In the genomic region with DNA sequence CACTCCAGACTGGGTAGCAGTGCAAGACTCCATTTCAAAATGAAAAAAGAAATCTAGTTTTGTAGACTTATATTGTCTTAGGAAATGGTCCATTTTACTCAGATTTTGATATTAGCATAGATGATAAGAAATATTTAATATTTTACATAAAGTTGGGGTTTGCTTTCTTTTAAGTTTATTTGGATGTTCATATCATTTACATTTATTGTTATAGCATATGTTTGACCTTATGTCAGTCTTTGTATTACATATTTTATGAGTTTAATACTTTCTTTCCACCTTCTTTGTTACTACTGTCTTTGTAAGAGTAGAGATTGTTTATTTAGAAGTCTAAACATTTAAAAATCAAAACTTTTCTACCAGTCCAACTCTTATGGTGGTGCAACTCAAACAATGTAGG, we compare ENCODE assay signal across 29 cellular contexts.
"Had no signal": no experiment of that assay in that cellular context is flagged by ENCODE, and none has a peak within 500 bp of the region (broad histone marks: within the 10 kb centered on the region; RNA-seq: fewer than 3 reads in every experiment).

No MANE protein-coding gene starts in this region.

- DNase-seq: colonic mucosa; cortex of kidney; dermis blood vessel endothelial cell; dorsolateral prefrontal cortex; effector CD4-positive, alpha-beta T cell; effector CD8-positive, alpha-beta T cell; effector memory CD4-positive, alpha-beta T cell; effector memory CD8-positive, alpha-beta T cell; endodermal cell; erythroblast; esophagus squamous epithelium; foreskin fibroblast; foreskin keratinocyte; foreskin melanocyte; gastrocnemius medialis; glutamatergic neuron; head of caudate nucleus; heart left ventricle; heart right ventricle had no signal

- H2AFZ ChIP-seq: hepatocyte had no signal

- H3K4me3 ChIP-seq: colonic mucosa, coronary artery, dorsolateral prefrontal cortex, esophagus muscularis mucosa, esophagus squamous epithelium, gastrocnemius medialis, gastroesophageal sphincter, heart left ventricle, heart right ventricle, hepatocyte had no signal

- H3K9me3 ChIP-seq: colonic mucosa, esophagus muscularis mucosa, esophagus squamous epithelium, gastrocnemius medialis, gastroesophageal sphincter, heart left ventricle had no signal

- H3K4me2 ChIP-seq: hepatocyte had no signal

- H3K4me1 Mint-ChIP-seq: endodermal cell had no signal

- H3K27me3 Mint-ChIP-seq: dendritic cell treated with granulocyte-macrophage colony-stimulating factor and Interleukin-4, amounts not matched to agents 40 ng/mL and 50 ng/mL, for 4 days had no signal

- FAIRE-seq: endometrium, endothelial cell of umbilical vein, frontal cortex had no signal

- H3K27ac Mint-ChIP-seq: dendritic cell treated with granulocyte-macrophage colony-stimulating factor and Interleukin-4, amounts not matched to agents 40 ng/mL and 50 ng/mL, for 4 days; effector memory CD8-positive, alpha-beta T cell; endodermal cell had no signal

- H3K27me3 ChIP-seq: colonic mucosa, esophagus muscularis mucosa, esophagus squamous epithelium, foreskin keratinocyte, gastrocnemius medialis, hepatocyte had no signal

- H3K27ac ChIP-seq: colonic mucosa, coronary artery, dorsolateral prefrontal cortex, epithelial cell of prostate, esophagus muscularis mucosa, esophagus squamous epithelium, foreskin keratinocyte, gastrocnemius medialis, gastroesophageal sphincter, heart left ventricle, heart right ventricle, hepatocyte had no signal

- H3K36me3 ChIP-seq: colonic mucosa, esophagus muscularis mucosa, esophagus squamous epithelium, gastrocnemius medialis, gastroesophageal sphincter, heart left ventricle, heart right ventricle had no signal

- ATAC-seq: effector memory CD8-positive, alpha-beta T cell; esophagus mucosa; foreskin keratinocyte; gastrocnemius medialis; gastroesophageal sphincter; heart left ventricle; heart right ventricle had no signal

- H3K4me3 Mint-ChIP-seq: dendritic cell treated with granulocyte-macrophage colony-stimulating factor and Interleukin-4, amounts not matched to agents 40 ng/mL and 50 ng/mL, for 4 days; effector memory CD8-positive, alpha-beta T cell; endodermal cell had no signal

- H3K79me2 ChIP-seq: hepatocyte had no signal

- H3K4me1 ChIP-seq: colonic mucosa, esophagus muscularis mucosa, esophagus squamous epithelium, foreskin keratinocyte, gastrocnemius medialis, gastroesophageal sphincter, heart left ventricle, heart right ventricle had no signal
